ENCODE assay signal across 19 cellular contexts in the genomic region with DNA sequence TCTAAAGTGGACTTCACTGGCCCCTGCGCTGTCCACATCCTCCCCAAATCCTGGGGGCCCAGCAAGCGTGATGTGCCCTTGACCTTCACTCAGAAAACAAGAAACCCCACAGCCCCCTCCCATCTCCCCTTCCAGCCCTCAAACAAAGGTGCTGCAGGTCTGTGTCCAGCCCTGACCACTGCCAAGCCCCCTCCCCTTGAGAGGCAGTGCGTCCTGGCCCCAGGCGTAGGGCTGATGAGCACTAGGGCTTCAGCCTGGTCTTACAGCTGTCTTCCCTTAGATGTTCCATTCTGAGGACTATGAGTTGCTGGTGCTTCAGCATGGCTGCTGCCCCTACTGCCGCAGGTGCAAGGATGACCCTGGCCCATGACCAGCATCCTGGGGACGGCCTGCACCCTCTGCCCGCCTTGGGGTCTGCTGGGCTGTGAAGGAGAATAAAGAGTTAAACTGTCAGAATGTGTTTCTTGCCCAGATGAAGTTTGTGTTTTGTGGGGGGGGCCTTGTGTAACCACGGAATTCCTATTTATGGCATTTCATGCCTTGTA. TPM values are rescaled to one million over a fixed set of nuclear protein-coding genes. Genes with fewer than 3 reads are reported as not detected.
DNase-seq lines count a peak whose midpoint lies in the region; ATAC-seq and TF ChIP-seq lines count a peak whose summit lies in the region.
"Had no signal": no experiment of that assay in that cellular context is flagged by ENCODE, and none has a peak within 500 bp of the region (broad histone marks: within the 10 kb centered on the region; RNA-seq: fewer than 3 reads in every experiment).

No MANE protein-coding gene starts in this region.

- intact Hi-C loops in upper lobe of right lung (cut with DNase I), result no loop called here

- H3K27me3 ChIP-seq in CD4-positive, CD25-positive, alpha-beta regulatory T cell (ENCODE audit: control insufficient read depth, insufficient read depth, low read length), result no peaks in the 10 kb centered on the region
- no peaks in the 10 kb centered on the region for H3K27me3 ChIP-seq in upper lobe of right lung
- H3K27me3 ChIP-seq: BLaER1 had no signal

- H3K4me3 Mint-ChIP-seq in CD4-positive, CD25-positive, alpha-beta regulatory T cell, result no peak overlapping the region
- peak overlapping the region; percentile 39 for H3K4me3 Mint-ChIP-seq in glutamatergic neuron (ENCODE audit: unreplicated experiment)
- no peak overlapping the region for H3K4me3 Mint-ChIP-seq in activated naive CD4-positive, alpha-beta T cell treated with anti-CD3 and anti-CD28 coated beads, Interleukin-2, amount 10 ng/mL, durations not matched to agents 7 days and 5 days
- H3K4me3 Mint-ChIP-seq: CD14-positive monocyte; CD8-positive, alpha-beta T cell; HFFc6 had no signal

- CTCF ChIA-PET in activated naive CD4-positive, alpha-beta T cell treated with anti-CD3 and anti-CD28 coated beads, Interleukin-2, amount 10 ng/mL, durations not matched to agents 7 days and 5 days (lab: Charles Lee), result no interaction called here

- H3K27ac Mint-ChIP-seq in CD4-positive, CD25-positive, alpha-beta regulatory T cell, result peak overlapping the region in 2 of 3 donors; percentile 17 to 39
- no peak overlapping the region for H3K27ac Mint-ChIP-seq in glutamatergic neuron (ENCODE audit: unreplicated experiment)
- no peak overlapping the region for H3K27ac Mint-ChIP-seq in activated naive CD4-positive, alpha-beta T cell treated with anti-CD3 and anti-CD28 coated beads, Interleukin-2, amount 10 ng/mL, durations not matched to agents 7 days and 5 days
- H3K27ac Mint-ChIP-seq: CD14-positive monocyte; CD8-positive, alpha-beta T cell; HFFc6 had no signal

- H3K9me3 ChIP-seq in CD4-positive, CD25-positive, alpha-beta regulatory T cell (ENCODE audit: control insufficient read depth in 2 of 2, low read length in 2 of 2), result no peaks in the 10 kb centered on the region
- H3K9me3 ChIP-seq in upper lobe of right lung, result no peaks in the 10 kb centered on the region
- H3K9me3 ChIP-seq: BLaER1 had no signal

- H3K27ac ChIP-seq in CD4-positive, CD25-positive, alpha-beta regulatory T cell (ENCODE audit: insufficient read depth, low read length, poor library complexity, severe bottlenecking), result no peak overlapping the region
- H3K27ac ChIP-seq in angular gyrus (ENCODE audit: low read depth, low read length), result peak overlapping the region; percentile 1
- no peak overlapping the region for H3K27ac ChIP-seq in upper lobe of right lung
- H3K27ac ChIP-seq: BLaER1 had no signal

- no peaks in the 10 kb centered on the region for H3K36me3 ChIP-seq in CD4-positive, CD25-positive, alpha-beta regulatory T cell (ENCODE audit: control insufficient read depth, insufficient read depth, low read length)
- H3K36me3 ChIP-seq in upper lobe of right lung, result no peaks in the 10 kb centered on the region

- ATAC-seq in CD4-positive, CD25-positive, alpha-beta regulatory T cell (ENCODE audit: low read depth in 2 of 2), result no peak
- no peak for ATAC-seq in upper lobe of right lung
- ATAC-seq: CD8-positive, alpha-beta T cell; HepG2 had no signal

- H3K27me3 Mint-ChIP-seq in CD4-positive, CD25-positive, alpha-beta regulatory T cell, result no peaks in the 10 kb centered on the region
- H3K27me3 Mint-ChIP-seq in glutamatergic neuron (ENCODE audit: unreplicated experiment), result peaks cover 20% of the 10 kb centered on the region
- H3K27me3 Mint-ChIP-seq in activated naive CD4-positive, alpha-beta T cell treated with anti-CD3 and anti-CD28 coated beads, Interleukin-2, amount 10 ng/mL, durations not matched to agents 7 days and 5 days, result no peaks in the 10 kb centered on the region

- no peak for DNase-seq in CD4-positive, CD25-positive, alpha-beta regulatory T cell
- DNase-seq in glutamatergic neuron, result no peak
- peak; percentile 39 for DNase-seq in upper lobe of right lung
- DNase-seq in activated naive CD4-positive, alpha-beta T cell treated with anti-CD3 and anti-CD28 coated beads, Interleukin-2, amount 10 ng/mL, durations not matched to agents 7 days and 5 days, result no peak
- DNase-seq in NK-92 (lab: John Stamatoyannopoulos, UW; ENCODE audit: unreplicated experiment), result no peak
- no peak for DNase-seq in SHP77 treated with DMSO at 0.1 percent for 48 hours (lab: John Stamatoyannopoulos, UW)
- DNase-seq: 8988T; Calu3; CD8-positive, alpha-beta T cell; DMS 273 treated with DMSO at 0.1 percent for 48 hours; HCEC 1CT; HFFc6 had no signal

- no peak for TF ChIP-seq CTCF in glutamatergic neuron (IDR thresholded peaks at IDR 0.05; ENCODE audit: partially characterized antibody, unreplicated experiment)
- TF ChIP-seq CTCF in upper lobe of right lung (IDR thresholded peaks at IDR 0.05), result no peak

- H3K9me3 Mint-ChIP-seq in CD4-positive, CD25-positive, alpha-beta regulatory T cell, result no peaks in the 10 kb centered on the region
- H3K9me3 Mint-ChIP-seq in glutamatergic neuron (ENCODE audit: unreplicated experiment), result peaks cover 6% of the 10 kb centered on the region
- no peaks in the 10 kb centered on the region for H3K9me3 Mint-ChIP-seq in activated naive CD4-positive, alpha-beta T cell treated with anti-CD3 and anti-CD28 coated beads, Interleukin-2, amount 10 ng/mL, durations not matched to agents 7 days and 5 days
- H3K9me3 Mint-ChIP-seq: CD8-positive, alpha-beta T cell; HFFc6 had no signal

- no peaks in the 10 kb centered on the region for H3K4me1 ChIP-seq in CD4-positive, CD25-positive, alpha-beta regulatory T cell (ENCODE audit: control insufficient read depth, insufficient read depth, low read length, poor library complexity, severe bottlenecking)
- no peaks in the 10 kb centered on the region for H3K4me1 ChIP-seq in upper lobe of right lung

- H3K4me1 Mint-ChIP-seq in CD4-positive, CD25-positive, alpha-beta regulatory T cell, result no peaks in the 10 kb centered on the region
- peaks cover 12% of the 10 kb centered on the region for H3K4me1 Mint-ChIP-seq in glutamatergic neuron (ENCODE audit: low read depth, unreplicated experiment)
- H3K4me1 Mint-ChIP-seq in activated naive CD4-positive, alpha-beta T cell treated with anti-CD3 and anti-CD28 coated beads, Interleukin-2, amount 10 ng/mL, durations not matched to agents 7 days and 5 days, result no peaks in the 10 kb centered on the region

- no peak overlapping the region for H3K4me3 ChIP-seq in CD4-positive, CD25-positive, alpha-beta regulatory T cell (ENCODE audit: low read depth, low read length)
- no peak overlapping the region for H3K4me3 ChIP-seq in upper lobe of right lung
- H3K4me3 ChIP-seq: BLaER1 had no signal

- peaks cover 15% of the 10 kb centered on the region for H3K36me3 Mint-ChIP-seq in CD4-positive, CD25-positive, alpha-beta regulatory T cell
- H3K36me3 Mint-ChIP-seq in glutamatergic neuron (ENCODE audit: unreplicated experiment), result peaks cover 4% of the 10 kb centered on the region
- H3K36me3 Mint-ChIP-seq in activated naive CD4-positive, alpha-beta T cell treated with anti-CD3 and anti-CD28 coated beads, Interleukin-2, amount 10 ng/mL, durations not matched to agents 7 days and 5 days, result peaks cover 3% of the 10 kb centered on the region

RNA-seq across cellular contexts. Expression of a gene that starts 8.5 kb away (rescaled TPM):
- total RNA-seq in CD4-positive, CD25-positive, alpha-beta regulatory T cell, result not detected
- polyA plus RNA-seq in CD4-positive, CD25-positive, alpha-beta regulatory T cell, result not detected
- total RNA-seq in glutamatergic neuron (ENCODE audit: unreplicated experiment) (not detected), upper lobe of right lung (not detected)
- total RNA-seq: A673; Calu3; CD8-positive, alpha-beta T cell; H1; HepG2; HFFc6 had no signal
- polyA plus RNA-seq: AG04450, CD14-positive monocyte, H1, HepG2 had no signal

RNA-seq across cellular contexts. Expression of a gene that starts 23.0 kb away (rescaled TPM):
- not detected for total RNA-seq in CD4-positive, CD25-positive, alpha-beta regulatory T cell
- polyA plus RNA-seq in CD4-positive, CD25-positive, alpha-beta regulatory T cell, result not detected
- total RNA-seq in glutamatergic neuron (ENCODE audit: unreplicated experiment) (not detected), upper lobe of right lung (not detected)
- total RNA-seq: A673; Calu3; CD8-positive, alpha-beta T cell; H1; HepG2; HFFc6 had no signal
- polyA plus RNA-seq: AG04450, CD14-positive monocyte, H1 had no signal

Comparison
In these comparisons a context has a peak if more than half of its experiments do, and no peak if none do; other contexts are left out.
1. H3K27ac Mint-ChIP-seq: peak in CD4-positive, CD25-positive, alpha-beta regulatory T cell (2 of 3); none in glutamatergic neuron (single experiment) and activated naive CD4-positive, alpha-beta T cell treated with anti-CD3 and anti-CD28 coated beads, Interleukin-2, amount 10 ng/mL, durations not matched to agents 7 days and 5 days (single experiment).